Comparison of ENCODE assay signal across 13 cellular contexts in the genomic region with DNA sequence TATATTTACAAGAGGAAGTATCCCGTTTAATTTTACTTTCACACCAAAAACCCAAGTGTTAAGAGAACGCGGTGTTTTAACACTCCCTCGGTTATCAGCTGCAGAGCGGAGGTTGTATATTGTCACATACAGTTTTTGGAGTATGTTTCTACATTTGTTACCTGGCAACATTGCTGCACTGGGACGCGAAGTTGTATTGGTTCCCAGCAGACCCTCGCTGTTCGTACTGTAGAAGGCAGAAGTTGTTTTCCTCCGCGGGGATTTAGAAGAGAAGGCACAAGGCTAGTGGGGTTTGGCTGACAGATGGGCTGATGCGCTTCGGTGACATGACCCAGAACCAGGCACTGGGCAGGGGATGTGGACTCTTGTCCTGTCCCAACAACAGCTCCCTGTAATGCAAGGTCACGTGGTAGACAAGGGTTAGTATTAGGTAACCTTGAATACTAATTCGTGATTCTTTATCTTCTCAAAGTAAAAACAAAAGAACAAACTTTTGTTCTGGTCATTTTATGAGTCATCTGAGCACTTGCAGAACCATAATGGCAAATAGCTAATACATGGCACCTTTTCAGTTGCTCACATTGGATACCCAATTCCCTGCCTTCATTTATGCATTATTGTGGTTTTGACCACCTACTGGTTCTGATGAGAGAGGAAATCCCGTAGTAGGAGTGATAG.
DNase-seq lines count a peak whose midpoint lies in the region; ATAC-seq, FAIRE-seq and TF ChIP-seq lines count a peak whose summit lies in the region.
"Had no signal": no experiment of that assay in that cellular context is flagged by ENCODE, and none has a peak within 500 bp of the region (broad histone marks: within the 10 kb centered on the region; RNA-seq: fewer than 3 reads in every experiment).

No MANE protein-coding gene starts in this region.

- peak; percentile 81 for FAIRE-seq in GM12878 (lab: Jason Lieb, UNC)
- FAIRE-seq: keratinocyte had no signal

- POLR2A ChIA-PET in GM12878 (lab: Charles Lee), result interaction anchor here (0.5 to 15.2 kb wide), 14 partner anchors 9 to 292 kb away, joined by 3 to 414 read pairs (median 8); a partner anchor contains a TSS

- peaks cover 4% of the 10 kb centered on the region; the same call in 2 of the 3 replicates for H3K9me3 ChIP-seq in GM12878 (replicated peaks; ENCODE audit: control insufficient read depth, insufficient read depth, low read length)
- H3K9me3 ChIP-seq: esophagus squamous epithelium had no signal

- H3K4me1 Mint-ChIP-seq in stimulated activated effector memory CD8-positive, alpha-beta T cell treated with anti-CD3 and anti-CD28 coated beads, Interleukin-12 subunit alpha, Interleukin-12 subunit beta, amount 100 ng/mL, for 72 hours, result peaks cover 57% of the 10 kb centered on the region

- peak overlapping the region; percentile 72 for H3K4me2 ChIP-seq in GM12878 (ENCODE audit: control insufficient read depth, insufficient read depth)

- no peaks in the 10 kb centered on the region for H3K27me3 ChIP-seq in GM12878 (replicated peaks in 1 of 2; ENCODE audit: control insufficient read depth in 2 of 2, insufficient read depth in 2 of 2, low read length in 1 of 2)
- H3K27me3 ChIP-seq: esophagus squamous epithelium had no signal

- H3K27ac Mint-ChIP-seq in stimulated activated effector memory CD8-positive, alpha-beta T cell treated with anti-CD3 and anti-CD28 coated beads, Interleukin-12 subunit alpha, Interleukin-12 subunit beta, amount 100 ng/mL, for 72 hours, result peak overlapping the region; percentile 27

- peaks cover 22% of the 10 kb centered on the region for H3K36me3 Mint-ChIP-seq in stimulated activated effector memory CD8-positive, alpha-beta T cell treated with anti-CD3 and anti-CD28 coated beads, Interleukin-12 subunit alpha, Interleukin-12 subunit beta, amount 100 ng/mL, for 72 hours

- no peak for TF ChIP-seq CTCF in GM12878 (IDR thresholded peaks at IDR 0.05 in 2 of 3, conservative IDR thresholded peaks at IDR 0.05 in 1 of 3; ENCODE audit: control insufficient read depth in 2 of 3, extremely low read depth in 1 of 3, insufficient read depth in 1 of 3, low read depth in 3 of 3, low read length in 3 of 3)

- intact Hi-C loops in GM12878 (cut with micrococcal nuclease; ENCODE audit: unreplicated experiment), result loop anchor here (2.0 kb wide), 1 partner anchor 22 kb away; no protein-coding TSS in a partner anchor

- in situ Hi-C loops in GM12878 (cut with MboI), result no loop called here

- SMC1A ChIA-PET in GM12878 (lab: Charles Lee; ENCODE audit: uncharacterized antibody, unreplicated experiment), result interaction anchor here (0.8 to 23.7 kb wide), 18 partner anchors 10 to 308 kb away, joined by 3 to 618 read pairs (median 9); a partner anchor contains a TSS

- WGBS in GM12878 (ENCODE audit: insufficient coverage, insufficient replicate concordance, low lambda C conversion rate, missing lambda C conversion rate), result 80% methylated on average over 16 of the region's 16 CpGs

- DNase-seq in GM12878 (ENCODE audit: low read depth, low spot score) (no peak), DMS153 treated with DMSO at 0.1 percent for 48 hours (lab: John Stamatoyannopoulos, UW; ENCODE audit: unreplicated experiment) (no peak), T1000 (lab: John Stamatoyannopoulos, UW) (no peak), AG20443 (ENCODE audit: low spot score) (no peak)
- no peak for DNase-seq in stimulated activated effector memory CD8-positive, alpha-beta T cell treated with anti-CD3 and anti-CD28 coated beads, Interleukin-12 subunit alpha, Interleukin-12 subunit beta, amount 100 ng/mL, for 72 hours (ENCODE audit: low spot score in 2 of 2)
- DNase-seq: activated CD4-positive, alpha-beta memory T cell treated with anti-CD3 and anti-CD28 coated beads for 36 hours; DMS153; esophagus squamous epithelium; NCI-H2081 treated with DMSO at 0.1 percent for 48 hours; nucleus accumbens had no signal

- TF ChIP-seq POLR2A in GM12878 (IDR thresholded peaks at IDR 0.05; ENCODE audit: low read depth, low read length), result no peak

- BruUV-seq in GM12878 (replicated peaks; lab: Mats Ljungman, UMichigan), result no TSS peak

- H3K4me3 ChIP-seq in GM12878, result no peak overlapping the region
- H3K4me3 ChIP-seq: esophagus squamous epithelium had no signal

- ATAC-seq in GM19023 (IDR thresholded peaks at IDR 0.05; ENCODE audit: unreplicated experiment) (peak; percentile 25), HG03064 (IDR thresholded peaks at IDR 0.05; ENCODE audit: low read depth, unreplicated experiment) (peak; percentile 35), GM12878 (peak; percentile 10)
- ATAC-seq in stimulated activated effector memory CD8-positive, alpha-beta T cell treated with anti-CD3 and anti-CD28 coated beads, Interleukin-12 subunit alpha, Interleukin-12 subunit beta, amount 100 ng/mL, for 72 hours, result peak; percentile 41

- no peak overlapping the region for H2AFZ ChIP-seq in GM12878 (ENCODE audit: control insufficient read depth, low read depth, low read length)

- H3K9me3 Mint-ChIP-seq in stimulated activated effector memory CD8-positive, alpha-beta T cell treated with anti-CD3 and anti-CD28 coated beads, Interleukin-12 subunit alpha, Interleukin-12 subunit beta, amount 100 ng/mL, for 72 hours, result no peaks in the 10 kb centered on the region
- H3K9me3 Mint-ChIP-seq: activated CD4-positive, alpha-beta memory T cell treated with anti-CD3 and anti-CD28 coated beads for 36 hours had no signal

- H3K4me1 ChIP-seq in GM12878 (ENCODE audit: control insufficient read depth, insufficient read depth, low read length), result peaks cover 51% of the 10 kb centered on the region

- TF ChIP-seq RAD21 in GM12878 (IDR thresholded peaks at IDR 0.05; ENCODE audit: insufficient read depth, low read depth, low read length), result no peak

- no peak overlapping the region for H3K9ac ChIP-seq in GM12878 (ENCODE audit: control insufficient read depth, insufficient read depth, low read length)

- peaks cover 29% of the 10 kb centered on the region for H3K79me2 ChIP-seq in GM12878 (ENCODE audit: control insufficient read depth, insufficient read depth, low read length)

- H3K36me3 ChIP-seq in GM12878 (ENCODE audit: control insufficient read depth in 2 of 2, insufficient read depth in 2 of 2, low read length in 1 of 2), result peaks cover 6% of the 10 kb centered on the region in 2 experiments; a peak in 3 of 4 replicates
- H3K36me3 ChIP-seq: esophagus squamous epithelium had no signal

- RAD21 ChIA-PET in GM12878 (lab: Charles Lee; ENCODE audit: unreplicated experiment), result interaction anchor here (0.9 to 22.6 kb wide), 13 partner anchors 10 to 232 kb away, joined by 3 to 377 read pairs (median 8); a partner anchor contains a TSS

- CTCF ChIA-PET in GM12878 (lab: Yijun Ruan, JAX), result interaction anchor here (1.1 to 10.0 kb wide), 11 partner anchors 11 to 318 kb away, joined by 3 to 95 read pairs (median 7); no protein-coding TSS in a partner anchor

- TF ChIP-seq EP300 in GM12878 (IDR thresholded peaks at IDR 0.05; ENCODE audit: borderline replicate concordance in 1 of 2, control insufficient read depth in 1 of 2, low read depth in 2 of 2, low read length in 2 of 2), result peak; percentile 47 to 68; a peak in 2 of 4 replicates

- peak overlapping the region; percentile 16 for H3K4me3 Mint-ChIP-seq in stimulated activated effector memory CD8-positive, alpha-beta T cell treated with anti-CD3 and anti-CD28 coated beads, Interleukin-12 subunit alpha, Interleukin-12 subunit beta, amount 100 ng/mL, for 72 hours
- H3K4me3 Mint-ChIP-seq: activated CD4-positive, alpha-beta memory T cell treated with anti-CD3 and anti-CD28 coated beads for 36 hours had no signal

- H3K27ac ChIP-seq in GM12878 (ENCODE audit: control insufficient read depth, insufficient read depth), result peak overlapping the region; percentile 95

- no peaks in the 10 kb centered on the region for H4K20me1 ChIP-seq in GM12878 (ENCODE audit: control insufficient read depth, insufficient read depth)

TF ChIP-seq in GM12878, 131 proteins besides CTCF, POLR2A, EP300 and RAD21 (continues in another document):
- TF ChIP-seq MTA2 (IDR thresholded peaks at IDR 0.05; ENCODE audit: low read depth) (0 out of 2 replicates have a peak, but pooled peaks have one; percentile 27), TCF12 (IDR thresholded peaks at IDR 0.05; ENCODE audit: low read depth, low read length) (0 out of 2 replicates have a peak, but pooled peaks have one; percentile 18), JUNB (IDR thresholded peaks at IDR 0.05) (peak; percentile 96), POU2F2 (IDR thresholded peaks at IDR 0.05; ENCODE audit: borderline replicate concordance, low read depth, low read length) (peak; percentile 33; the same call in 1 of the 3 replicates), ZBED1 (IDR thresholded peaks at IDR 0.05; ENCODE audit: borderline replicate concordance) (peak; percentile 91; the same call in 1 of the 2 replicates), GATAD2B (conservative IDR thresholded peaks at IDR 0.05; ENCODE audit: low read depth) (0 out of 2 replicates have a peak, but pooled peaks have one; percentile 29)
- TF ChIP-seq, protein P1, sequence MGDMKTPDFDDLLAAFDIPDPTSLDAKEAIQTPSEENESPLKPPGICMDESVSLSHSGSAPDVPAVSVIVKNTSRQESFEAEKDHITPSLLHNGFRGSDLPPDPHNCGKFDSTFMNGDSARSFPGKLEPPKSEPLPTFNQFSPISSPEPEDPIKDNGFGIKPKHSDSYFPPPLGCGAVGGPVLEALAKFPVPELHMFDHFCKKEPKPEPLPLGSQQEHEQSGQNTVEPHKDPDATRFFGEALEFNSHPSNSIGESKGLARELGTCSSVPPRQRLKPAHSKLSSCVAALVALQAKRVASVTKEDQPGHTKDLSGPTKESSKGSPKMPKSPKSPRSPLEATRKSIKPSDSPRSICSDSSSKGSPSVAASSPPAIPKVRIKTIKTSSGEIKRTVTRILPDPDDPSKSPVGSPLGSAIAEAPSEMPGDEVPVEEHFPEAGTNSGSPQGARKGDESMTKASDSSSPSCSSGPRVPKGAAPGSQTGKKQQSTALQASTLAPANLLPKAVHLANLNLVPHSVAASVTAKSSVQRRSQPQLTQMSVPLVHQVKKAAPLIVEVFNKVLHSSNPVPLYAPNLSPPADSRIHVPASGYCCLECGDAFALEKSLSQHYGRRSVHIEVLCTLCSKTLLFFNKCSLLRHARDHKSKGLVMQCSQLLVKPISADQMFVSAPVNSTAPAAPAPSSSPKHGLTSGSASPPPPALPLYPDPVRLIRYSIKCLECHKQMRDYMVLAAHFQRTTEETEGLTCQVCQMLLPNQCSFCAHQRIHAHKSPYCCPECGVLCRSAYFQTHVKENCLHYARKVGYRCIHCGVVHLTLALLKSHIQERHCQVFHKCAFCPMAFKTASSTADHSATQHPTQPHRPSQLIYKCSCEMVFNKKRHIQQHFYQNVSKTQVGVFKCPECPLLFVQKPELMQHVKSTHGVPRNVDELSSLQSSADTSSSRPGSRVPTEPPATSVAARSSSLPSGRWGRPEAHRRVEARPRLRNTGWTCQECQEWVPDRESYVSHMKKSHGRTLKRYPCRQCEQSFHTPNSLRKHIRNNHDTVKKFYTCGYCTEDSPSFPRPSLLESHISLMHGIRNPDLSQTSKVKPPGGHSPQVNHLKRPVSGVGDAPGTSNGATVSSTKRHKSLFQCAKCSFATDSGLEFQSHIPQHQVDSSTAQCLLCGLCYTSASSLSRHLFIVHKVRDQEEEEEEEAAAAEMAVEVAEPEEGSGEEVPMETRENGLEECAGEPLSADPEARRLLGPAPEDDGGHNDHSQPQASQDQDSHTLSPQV (IDR thresholded peaks at IDR 0.05), result peak; percentile 52; the same call in 1 of the 2 replicates
